ENCODE assay signal across 29 cellular contexts in genomic region chr6:144098993-144099392, GRCh38. TPM values are rescaled to one million over a fixed set of nuclear protein-coding genes. Genes with fewer than 3 reads are reported as not detected.
DNase-seq lines count a peak whose midpoint lies in the region; FAIRE-seq and TF ChIP-seq lines count a peak whose summit lies in the region.
"Had no signal": no experiment of that assay in that cellular context is flagged by ENCODE, and none has a peak within 500 bp of the region (broad histone marks: within the 10 kb centered on the region; RNA-seq: fewer than 3 reads in every experiment).

No MANE protein-coding gene starts in this region.

- H3K4me1 ChIP-seq in KMS-11 (ENCODE audit: low read depth, poor library complexity, severe bottlenecking) (peaks cover 20% of the 10 kb centered on the region), PC-9 (replicated peaks; ENCODE audit: insufficient read depth) (peaks cover 10% of the 10 kb centered on the region; the same call in 1 of the 2 replicates), H1 (replicated peaks in 1 of 4; ENCODE audit: control insufficient read depth in 3 of 4, insufficient read depth in 4 of 4, low read length in 3 of 4) (peaks cover 0 to 4% (median 2%) of the 10 kb centered on the region in 4 experiments; a peak in 2 of 7 replicates), thyroid gland (peaks cover 6 to 10% of the 10 kb centered on the region in 2 donors)

- TF ChIP-seq POLR2A in H1 (IDR thresholded peaks at IDR 0.05; ENCODE audit: control extremely low read depth in 1 of 2, low read depth in 2 of 2, low read length in 2 of 2) (no peak), thyroid gland (IDR thresholded peaks at IDR 0.05) (no peak)

- no peaks in the 10 kb centered on the region for H3K9me2 ChIP-seq in PC-9 (ENCODE audit: insufficient read depth)

- CTCF ChIA-PET in PC-9 (lab: Charles Lee): no interaction called here
- CTCF ChIA-PET in H1 (lab: Charles Lee; ENCODE audit: partially characterized antibody): interaction anchor here (1.8 kb wide), 1 partner anchor 120 kb away, joined by 4 read pairs; no protein-coding TSS in a partner anchor
- CTCF ChIA-PET in activated naive CD4-positive, alpha-beta T cell treated with anti-CD3 and anti-CD28 coated beads for 36 hours (lab: Charles Lee): interaction anchor here (0.7 to 8.7 kb wide), 3 partner anchors 117 to 125 kb away, joined by 3 to 46 read pairs (median 3); no protein-coding TSS in a partner anchor

- H3K14ac ChIP-seq in H1 (ENCODE audit: insufficient read length): no peak overlapping the region

- H4K91ac ChIP-seq in H1 (replicated peaks; ENCODE audit: insufficient read length, low read length): no peak overlapping the region

- H3K79me1 ChIP-seq in H1 (ENCODE audit: low read depth, low read length): peaks cover 5% of the 10 kb centered on the region; the same call in 1 of the 2 replicates

- H3K27me3 ChIP-seq in KMS-11 (ENCODE audit: insufficient read depth, low read depth) (no peaks in the 10 kb centered on the region), PC-9 (ENCODE audit: insufficient read depth, low read depth) (no peaks in the 10 kb centered on the region), H1 (replicated peaks in 1 of 4; ENCODE audit: control insufficient read depth in 3 of 4, extremely low read depth in 1 of 4, insufficient read depth in 3 of 4, low read length in 3 of 4) (no peaks in the 10 kb centered on the region), thyroid gland (no peaks in the 10 kb centered on the region)
- H3K27me3 ChIP-seq: BLaER1 treated with 17β-estradiol and CSF1 and Interleukin-3, amounts not matched to agents 10 nM and 100 nM; MG63; Peyer's patch had no signal

- H3K4me3 Mint-ChIP-seq in activated T-helper 2 cell treated with anti-CD3 and anti-CD28 coated beads, Interferon-gamma antibody, Interleukin-2, Interleukin-4, amounts not matched to agents 10 μg/mL and 5 μg/mL and 100 μg/mL, durations not matched to agents 14 hours and 24 hours and 36 hours (ENCODE audit: low read depth): no peak overlapping the region
- no peak overlapping the region for H3K4me3 Mint-ChIP-seq in activated naive CD4-positive, alpha-beta T cell treated with anti-CD3 and anti-CD28 coated beads for 36 hours
- H3K4me3 Mint-ChIP-seq: CD4-positive, alpha-beta T cell; GM23338; HFFc6 had no signal

- H3K23ac ChIP-seq in H1 (ENCODE audit: insufficient read length): no peak overlapping the region

- no peaks in the 10 kb centered on the region for H3K27me3 Mint-ChIP-seq in activated T-helper 2 cell treated with anti-CD3 and anti-CD28 coated beads, Interferon-gamma antibody, Interleukin-2, Interleukin-4, amounts not matched to agents 10 μg/mL and 5 μg/mL and 100 μg/mL, durations not matched to agents 14 hours and 24 hours and 36 hours (ENCODE audit: low read depth)
- no peaks in the 10 kb centered on the region for H3K27me3 Mint-ChIP-seq in activated naive CD4-positive, alpha-beta T cell treated with anti-CD3 and anti-CD28 coated beads for 36 hours (ENCODE audit: low read depth)
- H3K27me3 Mint-ChIP-seq: CD4-positive, alpha-beta T cell had no signal

- H3K56ac ChIP-seq in H1 (replicated peaks; ENCODE audit: insufficient read length, low read depth, low read length): no peak overlapping the region

- DNase-seq in AG10803 (ENCODE audit: low read depth) (peak; percentile 18), PC-9 (no peak), H1 (ENCODE audit: low read depth in 1 of 2, low spot score in 2 of 2) (no peak), thyroid gland (no peak)
- no peak for DNase-seq in stimulated activated CD4-positive, alpha-beta T cell treated with anti-CD3 and anti-CD28 coated beads, Interleukin-4, amount 100 ng/mL, for 1 hour
- no peak for DNase-seq in activated T-helper 2 cell treated with anti-CD3 and anti-CD28 coated beads, Interferon-gamma antibody, Interleukin-2, Interleukin-4, amounts not matched to agents 10 μg/mL and 5 μg/mL and 100 μg/mL, durations not matched to agents 14 hours and 24 hours and 36 hours (ENCODE audit: low spot score)
- no peak for DNase-seq in activated naive CD4-positive, alpha-beta T cell treated with anti-CD3 and anti-CD28 coated beads for 36 hours
- DNase-seq: AML-193; CD4-positive, alpha-beta T cell; COR-L47; EL; GDM1; IMR-90; MG63; NCI-H1105 treated with DMSO at 0.1 percent for 48 hours; NCI-H2029; NCI-H446; NCI-H526 treated with DMSO at 0.1 percent for 48 hours; Peyer's patch; SIG-M5; SW 1271 had no signal

- intact Hi-C loops in PC-9 (cut with micrococcal nuclease; ENCODE audit: unreplicated experiment) (loop anchor here (10.0 kb wide), 1 partner anchor 926 kb away; no protein-coding TSS in a partner anchor), thyroid gland (cut with DNase I) (no loop called here)
- intact Hi-C loops in activated T-helper 2 cell treated with anti-CD3 and anti-CD28 coated beads, Interferon-gamma antibody, Interleukin-2, Interleukin-4, amounts not matched to agents 10 μg/mL and 5 μg/mL and 100 μg/mL, durations not matched to agents 14 hours and 24 hours and 36 hours (cut with micrococcal nuclease): loop anchor here (5.0 to 10.0 kb wide), 4 partner anchors 157 to 1954 kb away; partner anchors contain the start of genes NMBR and VTA1
- intact Hi-C loops in activated naive CD4-positive, alpha-beta T cell treated with anti-CD3 and anti-CD28 coated beads for 36 hours (cut with micrococcal nuclease): no loop called here

- no peak overlapping the region for H2AK5ac ChIP-seq in H1 (ENCODE audit: low read depth, low read length)

- H3K79me2 ChIP-seq in KMS-11 (ENCODE audit: insufficient read depth, low read depth) (peaks cover 11% of the 10 kb centered on the region), PC-9 (ENCODE audit: low read depth) (peaks cover 13% of the 10 kb centered on the region), H1 (ENCODE audit: control insufficient read depth in 1 of 2, insufficient read depth in 2 of 2, low read length in 2 of 2) (peaks cover 5 to 11% of the 10 kb centered on the region in 2 experiments)

- no peak overlapping the region for H2BK5ac ChIP-seq in H1 (ENCODE audit: low read depth, low read length)

- H3K36me3 ChIP-seq in KMS-11 (ENCODE audit: insufficient read depth) (no peaks in the 10 kb centered on the region), PC-9 (ENCODE audit: low read depth) (no peaks in the 10 kb centered on the region), H1 (ENCODE audit: control insufficient read depth in 2 of 4, insufficient read depth in 4 of 4, low read length in 3 of 4) (no peaks in the 10 kb centered on the region), thyroid gland (no peaks in the 10 kb centered on the region)
- H3K36me3 ChIP-seq: BLaER1 treated with 17β-estradiol and CSF1 and Interleukin-3, amounts not matched to agents 10 nM and 100 nM; HAP-1; MG63; Peyer's patch had no signal

- H3K9ac ChIP-seq in KMS-11 (no peak overlapping the region), H1 (replicated peaks in 1 of 4; ENCODE audit: extremely low read depth in 1 of 4, low read depth in 3 of 4, low read length in 3 of 4) (no peak overlapping the region)
- H3K9ac ChIP-seq: BLaER1 treated with 17β-estradiol and CSF1 and Interleukin-3, amounts not matched to agents 10 nM and 100 nM had no signal

- no peak overlapping the region for H2BK12ac ChIP-seq in H1 (ENCODE audit: low read depth, low read length)

- POLR2A ChIA-PET in PC-9 (lab: Charles Lee; ENCODE audit: unreplicated experiment) (no interaction called here), H1 (lab: Charles Lee; ENCODE audit: partially characterized antibody) (no interaction called here)

- no peak for TF ChIP-seq RAD21 in H1 (IDR thresholded peaks at IDR 0.05 in 1 of 2, conservative IDR thresholded peaks at IDR 0.05 in 1 of 2; ENCODE audit: low read depth in 2 of 2, low read length in 2 of 2)

- peaks cover 5% of the 10 kb centered on the region for H3F3A ChIP-seq in PC-9 (ENCODE audit: insufficient read depth, low read depth)

- no peak overlapping the region for H3K18ac ChIP-seq in H1 (ENCODE audit: extremely low read depth, low read length)

- H4K5ac ChIP-seq in H1 (ENCODE audit: insufficient read length, low read depth, low read length): no peak overlapping the region

- no peak for FAIRE-seq in H1 (lab: Jason Lieb, UNC)
- FAIRE-seq: A204.1, GM12878 had no signal

- no peak overlapping the region for H3K27ac Mint-ChIP-seq in activated T-helper 2 cell treated with anti-CD3 and anti-CD28 coated beads, Interferon-gamma antibody, Interleukin-2, Interleukin-4, amounts not matched to agents 10 μg/mL and 5 μg/mL and 100 μg/mL, durations not matched to agents 14 hours and 24 hours and 36 hours
- no peak overlapping the region for H3K27ac Mint-ChIP-seq in activated naive CD4-positive, alpha-beta T cell treated with anti-CD3 and anti-CD28 coated beads for 36 hours
- H3K27ac Mint-ChIP-seq: CD4-positive, alpha-beta T cell; GM23338; HFFc6 had no signal

- H3K4me1 Mint-ChIP-seq in activated T-helper 2 cell treated with anti-CD3 and anti-CD28 coated beads, Interferon-gamma antibody, Interleukin-2, Interleukin-4, amounts not matched to agents 10 μg/mL and 5 μg/mL and 100 μg/mL, durations not matched to agents 14 hours and 24 hours and 36 hours (ENCODE audit: low read depth): peaks cover 16% of the 10 kb centered on the region
- H3K4me1 Mint-ChIP-seq in activated naive CD4-positive, alpha-beta T cell treated with anti-CD3 and anti-CD28 coated beads for 36 hours (ENCODE audit: low read depth): peaks cover 14% of the 10 kb centered on the region

- H3K4me3 ChIP-seq in AG10803 (ENCODE audit: low read length) (no peak overlapping the region), KMS-11 (IDR thresholded peaks at IDR 0.05; ENCODE audit: insufficient read depth, low read depth, low read length) (no peak overlapping the region), PC-9 (no peak overlapping the region), H1 (ENCODE audit: extremely low read depth in 1 of 4, insufficient read depth in 2 of 4, low read depth in 3 of 4, low read length in 4 of 4) (no peak overlapping the region), thyroid gland (replicated peaks in 1 of 3) (no peak overlapping the region)
- H3K4me3 ChIP-seq: BLaER1 treated with 17β-estradiol and CSF1 and Interleukin-3, amounts not matched to agents 10 nM and 100 nM; GM12878; GM23338; HAP-1; MG63; Peyer's patch; SK-N-MC had no signal

- H4K20me1 ChIP-seq in KMS-11 (ENCODE audit: insufficient read depth) (no peaks in the 10 kb centered on the region), PC-9 (ENCODE audit: insufficient read depth) (peaks cover 4% of the 10 kb centered on the region; the same call in 1 of the 2 replicates), H1 (replicated peaks in 1 of 2; ENCODE audit: control insufficient read depth in 1 of 2, insufficient read depth in 2 of 2, low read length in 2 of 2) (peaks cover 0 to 3% of the 10 kb centered on the region in 2 experiments)

- no peak overlapping the region for H2BK20ac ChIP-seq in H1 (ENCODE audit: low read length)

- no peaks in the 10 kb centered on the region for H3K9me3 ChIP-seq in PC-9 (ENCODE audit: insufficient read depth, low read depth)
- H3K9me3 ChIP-seq in H1 (ENCODE audit: insufficient read depth in 2 of 2, low read depth in 1 of 2, low read length in 1 of 2): no peaks in the 10 kb centered on the region
- H3K9me3 ChIP-seq in thyroid gland: no peaks in the 10 kb centered on the region
- H3K9me3 ChIP-seq: BLaER1 treated with 17β-estradiol and CSF1 and Interleukin-3, amounts not matched to agents 10 nM and 100 nM; HAP-1; MG63; Peyer's patch had no signal

- H3K4me2 ChIP-seq in KMS-11 (peak overlapping the region; percentile 16; the same call in 1 of the 2 replicates), PC-9 (no peak overlapping the region), H1 (ENCODE audit: insufficient read depth in 1 of 2, low read depth in 2 of 2, low read length in 2 of 2) (no peak overlapping the region)
- H3K4me2 ChIP-seq: BLaER1 treated with 17β-estradiol and CSF1 and Interleukin-3, amounts not matched to agents 10 nM and 100 nM; GM23338 had no signal

- peaks cover 5% of the 10 kb centered on the region for H3K36me3 Mint-ChIP-seq in activated T-helper 2 cell treated with anti-CD3 and anti-CD28 coated beads, Interferon-gamma antibody, Interleukin-2, Interleukin-4, amounts not matched to agents 10 μg/mL and 5 μg/mL and 100 μg/mL, durations not matched to agents 14 hours and 24 hours and 36 hours (ENCODE audit: low read depth)
- peaks cover 4% of the 10 kb centered on the region for H3K36me3 Mint-ChIP-seq in activated naive CD4-positive, alpha-beta T cell treated with anti-CD3 and anti-CD28 coated beads for 36 hours (ENCODE audit: low read depth)

- H2BK120ac ChIP-seq in H1 (replicated peaks; ENCODE audit: low read depth, low read length): no peak overlapping the region

- no peak for TF ChIP-seq CTCF in AG10803 (conservative IDR thresholded peaks at IDR 0.05; ENCODE audit: low read length)
- TF ChIP-seq CTCF in KMS-11 (conservative IDR thresholded peaks at IDR 0.05; ENCODE audit: low read depth, low read length): no peak
- TF ChIP-seq CTCF in PC-9 (conservative IDR thresholded peaks at IDR 0.05): no peak
- TF ChIP-seq CTCF in H1 (IDR thresholded peaks at IDR 0.05; ENCODE audit: control extremely low read depth in 1 of 3, insufficient read depth in 1 of 3, low read depth in 1 of 3, low read length in 3 of 3): no peak
- no peak for TF ChIP-seq CTCF in thyroid gland (IDR thresholded peaks at IDR 0.05)

- H4K8ac ChIP-seq in H1 (ENCODE audit: extremely low read depth, insufficient read depth, low read length): no peak overlapping the region

- no peak overlapping the region for H2BK15ac ChIP-seq in H1 (ENCODE audit: low read length)

- no peaks in the 10 kb centered on the region for H3K9me3 Mint-ChIP-seq in activated T-helper 2 cell treated with anti-CD3 and anti-CD28 coated beads, Interferon-gamma antibody, Interleukin-2, Interleukin-4, amounts not matched to agents 10 μg/mL and 5 μg/mL and 100 μg/mL, durations not matched to agents 14 hours and 24 hours and 36 hours
- no peaks in the 10 kb centered on the region for H3K9me3 Mint-ChIP-seq in activated naive CD4-positive, alpha-beta T cell treated with anti-CD3 and anti-CD28 coated beads for 36 hours
- H3K9me3 Mint-ChIP-seq: CD4-positive, alpha-beta T cell; GM23338; HFFc6 had no signal

- WGBS in H1 (ENCODE audit: extremely low coverage in 1 of 2, insufficient coverage in 1 of 2, insufficient read length in 1 of 2, insufficient replicate concordance in 2 of 2, low coverage in 1 of 2, low lambda C conversion rate in 2 of 2, missing lambda C conversion rate in 1 of 2), 2 experiments: 98% methylated on average over 3 of the region's 3 CpGs; no CpG with 5 or more reads in 1 of the 2 experiments
- 75 to 89% methylated on average over 3 of the region's 3 CpGs for WGBS in thyroid gland, 2 donors

- peak overlapping the region; percentile 50 for H3K27ac ChIP-seq in KMS-11
- no peak overlapping the region for H3K27ac ChIP-seq in PC-9
- H3K27ac ChIP-seq in H1 (ENCODE audit: low read depth, low read length): no peak overlapping the region
- no peak overlapping the region for H3K27ac ChIP-seq in thyroid gland
- H3K27ac ChIP-seq: BLaER1 treated with 17β-estradiol and CSF1 and Interleukin-3, amounts not matched to agents 10 nM and 100 nM; Peyer's patch; SK-N-MC had no signal

- peaks cover 6% of the 10 kb centered on the region; the same call in 1 of the 2 replicates for H3K23me2 ChIP-seq in H1 (ENCODE audit: low read depth, low read length)

- no peak overlapping the region for H2AFZ ChIP-seq in KMS-11 (ENCODE audit: low read depth)
- 0 out of 2 replicates have a peak overlapping the region, but pooled peaks have one; percentile 15 for H2AFZ ChIP-seq in PC-9
- 0 out of 2 replicates have a peak overlapping the region, but pooled peaks have one; percentile 23 for H2AFZ ChIP-seq in H1 (ENCODE audit: low read length)
- H2AFZ ChIP-seq: GM23338 had no signal

- no peak overlapping the region for H3K4ac ChIP-seq in H1 (replicated peaks; ENCODE audit: insufficient read length, low read depth, low read length)

- no TSS peak for BruUV-seq in PC-9 (replicated peaks; lab: Mats Ljungman, UMichigan)

- no peak for TF ChIP-seq EP300 in H1 (IDR thresholded peaks at IDR 0.05; ENCODE audit: borderline replicate concordance in 1 of 2, low read depth in 2 of 2, low read length in 2 of 2)

RNA-seq across cellular contexts. Expression of gene SF3B5, which starts 3.6 kb away (rescaled TPM):
- total RNA-seq in PC-9 (2021) (125 and 127 TPM in 2 replicates), thyroid gland (100 to 1,000 TPM in 2 of 4 donors, 10 to 100 TPM in 2; 63.1 to 205 (median 133) TPM)
- total RNA-seq in H1 (2021; fragmentation: NEBNext Ultra II Directional; extraction: Animal tissue kit (Norgen Biotek cat#: 25700)): 195 and 206 TPM in 2 replicates
- 588 and 624 TPM in 2 replicates for polyA plus RNA-seq in H1 (2011; rRNA removed)
- polyA plus RNA-seq in H1 (2011; cell fraction: cytosol; rRNA removed): 445 TPM
- 265 TPM for polyA plus RNA-seq in H1 (2011; cell fraction: nucleus; rRNA removed)
- 136 to 252 TPM (median 245 TPM) in 4 replicates for polyA plus RNA-seq in H1 (2012, experiment 1 of 2)
- 517 TPM for polyA plus RNA-seq in H1 (2012, experiment 2 of 2)
- 286 TPM for polyA plus RNA-seq in H1 (2013, experiment 1 of 2)
- polyA plus RNA-seq in H1 (2013, experiment 2 of 2): 291 TPM
- 133 and 143 TPM in 2 replicates for polyA minus RNA-seq in H1 (2011; rRNA and poly(A)+ RNA removed)
- polyA minus RNA-seq in H1 (2011; cell fraction: cytosol; rRNA and poly(A)+ RNA removed): 103 TPM
- polyA minus RNA-seq in H1 (2011; cell fraction: nucleus; rRNA and poly(A)+ RNA removed): 94.1 TPM
- 207 and 208 TPM in 2 replicates for total RNA-seq in activated T-helper 2 cell treated with anti-CD3 and anti-CD28 coated beads, Interferon-gamma antibody, Interleukin-2, Interleukin-4, amounts not matched to agents 10 μg/mL and 5 μg/mL and 100 μg/mL, durations not matched to agents 14 hours and 24 hours and 36 hours
- 100 to 1,000 TPM; 170 to 176 TPM for total RNA-seq in activated naive CD4-positive, alpha-beta T cell treated with anti-CD3 and anti-CD28 coated beads for 36 hours

RNA-seq across cellular contexts. Expression of gene STX11, which starts 51.3 kb away (rescaled TPM):
- 0.17 and 0.40 TPM in 2 replicates for total RNA-seq in PC-9 (2021)
- total RNA-seq in H1 (2021; fragmentation: NEBNext Ultra II Directional; extraction: Animal tissue kit (Norgen Biotek cat#: 25700)): 0.21 and 0.34 TPM in 2 replicates
- 0.15 and 0.20 TPM in 2 replicates for polyA plus RNA-seq in H1 (2011; rRNA removed)
- polyA plus RNA-seq in H1 (2011; cell fraction: cytosol; rRNA removed): 0.19 TPM
- polyA plus RNA-seq in H1 (2011; cell fraction: nucleus; rRNA removed): 0.23 TPM
- polyA plus RNA-seq in H1 (2012, experiment 1 of 2): 0.08 to 0.24 TPM (median 0.09 TPM) in 3 of 4 replicates, not detected in the other
- polyA plus RNA-seq in H1 (2012, experiment 2 of 2): not detected
- polyA plus RNA-seq in H1 (2013, experiment 1 of 2): 0.10 TPM
- 0.07 TPM for polyA plus RNA-seq in H1 (2013, experiment 2 of 2)
- 0.27 TPM in 1 of 2 replicates, not detected in the other for polyA minus RNA-seq in H1 (2011; rRNA and poly(A)+ RNA removed)
- polyA minus RNA-seq in H1 (2011; cell fraction: cytosol; rRNA and poly(A)+ RNA removed): not detected
- polyA minus RNA-seq in H1 (2011; cell fraction: nucleus; rRNA and poly(A)+ RNA removed): not detected
- total RNA-seq in thyroid gland: 10 to 100 TPM; 23.9 to 61.1 (median 31.8) TPM
- 19.2 and 19.7 TPM in 2 replicates for total RNA-seq in activated T-helper 2 cell treated with anti-CD3 and anti-CD28 coated beads, Interferon-gamma antibody, Interleukin-2, Interleukin-4, amounts not matched to agents 10 μg/mL and 5 μg/mL and 100 μg/mL, durations not matched to agents 14 hours and 24 hours and 36 hours
- total RNA-seq in activated naive CD4-positive, alpha-beta T cell treated with anti-CD3 and anti-CD28 coated beads for 36 hours: 10 to 100 TPM; 17.2 to 17.5 TPM

Comparison
In these comparisons a context has a peak if more than half of its experiments do, and no peak if none do; other contexts are left out.
1. RNA of gene STX11, which starts 51.3 kb away (total RNA-seq): 23.9 to 61.1 TPM in thyroid gland, 19.2 to 19.7 TPM in activated T-helper 2 cell treated with anti-CD3 and anti-CD28 coated beads, Interferon-gamma antibody, Interleukin-2, Interleukin-4, amounts not matched to agents 10 μg/mL and 5 μg/mL and 100 μg/mL, durations not matched to agents 14 hours and 24 hours and 36 hours and 17.2 to 17.5 TPM in activated naive CD4-positive, alpha-beta T cell treated with anti-CD3 and anti-CD28 coated beads for 36 hours; 0.21 to 0.34 TPM in H1 and 0.17 to 0.40 TPM in PC-9; every median in the first group is over 10 times any median in the second.
2. intact Hi-C loops: an anchor here in PC-9 (10.0 kb wide) and activated T-helper 2 cell treated with anti-CD3 and anti-CD28 coated beads, Interferon-gamma antibody, Interleukin-2, Interleukin-4, amounts not matched to agents 10 μg/mL and 5 μg/mL and 100 μg/mL, durations not matched to agents 14 hours and 24 hours and 36 hours (5.0 to 10.0 kb wide); none called in thyroid gland and activated naive CD4-positive, alpha-beta T cell treated with anti-CD3 and anti-CD28 coated beads for 36 hours.